28 cellular contexts compared by ENCODE assay signal in genomic region chr19:1452802-1453524, GRCh38. TPM values are rescaled to one million over a fixed set of nuclear protein-coding genes. Genes with fewer than 3 reads are reported as not detected.
DNase-seq lines count a peak whose midpoint lies in the region; ATAC-seq and TF ChIP-seq lines count a peak whose summit lies in the region.
"Had no signal": no experiment of that assay in that cellular context is flagged by ENCODE, and none has a peak within 500 bp of the region (broad histone marks: within the 10 kb centered on the region; RNA-seq: fewer than 3 reads in every experiment).

No MANE protein-coding gene starts in this region.

- no peak overlapping the region for H2AK5ac ChIP-seq in IMR-90 (ENCODE audit: low read depth, low read length)

- intact Hi-C loops in IMR-90 (cut with micrococcal nuclease), result no loop called here
- intact Hi-C loops in CD4-positive, alpha-beta T cell (cut with DNase I, micrococcal nuclease), result no loop called here
- intact Hi-C loops in activated CD8-positive, alpha-beta T cell treated with anti-CD3 and anti-CD28 coated beads for 36 hours (cut with micrococcal nuclease), result no loop called here

- TF ChIP-seq CTCF in C4-2B (conservative IDR thresholded peaks at IDR 0.05) (no peak), IMR-90 (conservative IDR thresholded peaks at IDR 0.05; ENCODE audit: low read depth, low read length) (no peak)
- no peak for TF ChIP-seq CTCF in CD4-positive, alpha-beta T cell (IDR thresholded peaks at IDR 0.05)
- TF ChIP-seq CTCF in activated CD8-positive, alpha-beta T cell treated with anti-CD3 and anti-CD28 coated beads for 36 hours (IDR thresholded peaks at IDR 0.05), result no peak

- ATAC-seq in IMR-90 (ENCODE audit: low read depth), result no peak
- no peak for ATAC-seq in CD4-positive, alpha-beta T cell (ENCODE audit: poor library complexity)
- ATAC-seq in GM18519 (IDR thresholded peaks at IDR 0.05; ENCODE audit: low FRiP score, unreplicated experiment), result no peak
- ATAC-seq in activated CD8-positive, alpha-beta T cell treated with anti-CD3 and anti-CD28 coated beads for 36 hours, result no peak
- ATAC-seq: activated CD4-positive, alpha-beta T cell treated with anti-CD3 and anti-CD28 coated beads for 36 hours had no signal

- H3K36me3 Mint-ChIP-seq in CD4-positive, alpha-beta T cell (ENCODE audit: low read depth), result no peaks in the 10 kb centered on the region
- H3K36me3 Mint-ChIP-seq in activated CD8-positive, alpha-beta T cell treated with anti-CD3 and anti-CD28 coated beads for 36 hours (ENCODE audit: low read depth), result no peaks in the 10 kb centered on the region
- H3K36me3 Mint-ChIP-seq: CD8-positive, alpha-beta memory T cell had no signal

- DNase-seq in IMR-90 (no peak), retina (peak; percentile 54)
- no peak for DNase-seq in CD4-positive, alpha-beta T cell
- no peak for DNase-seq in activated CD8-positive, alpha-beta T cell treated with anti-CD3 and anti-CD28 coated beads for 36 hours
- DNase-seq: activated CD8-positive, alpha-beta memory T cell treated with anti-CD3 and anti-CD28 coated beads for 24 hours; activated effector memory CD4-positive, alpha-beta T cell treated with Interleukin-2 at 50 U/mL for 16 hours; CD8-positive, alpha-beta memory T cell; effector CD4-positive, alpha-beta T cell; heart right ventricle; kidney glomerular epithelial cell; NCI-H1694 treated with DMSO at 0.1 percent for 48 hours; NCI-H2171; NCI-H510A; NK-92 treated with Interleukin-12 subunit alpha and Interleukin-12 subunit beta, amount 100 ng/mL, for 24 hours; PC-9; Right ventricle myocardium superior; stimulated activated naive CD4-positive, alpha-beta T cell had no signal

- 55% methylated on average over 9 of the region's 30 CpGs; no CpG with 5 or more reads in 1 of the 2 experiments for WGBS in IMR-90 (ENCODE audit: extremely low coverage in 2 of 2, insufficient read length in 1 of 2), 2 experiments
- WGBS in ectodermal cell, 2 experiments, result 74 to 76% methylated on average over 30 of the region's 30 CpGs

- H3K9me3 Mint-ChIP-seq in CD4-positive, alpha-beta T cell, result no peaks in the 10 kb centered on the region
- H3K9me3 Mint-ChIP-seq in activated CD8-positive, alpha-beta T cell treated with anti-CD3 and anti-CD28 coated beads for 36 hours, result no peaks in the 10 kb centered on the region
- H3K9me3 Mint-ChIP-seq: nephron had no signal

- no peak overlapping the region for H4K8ac ChIP-seq in IMR-90 (ENCODE audit: low read depth in 2 of 2, low read length in 2 of 2)

- no peak overlapping the region for H3K4me3 ChIP-seq in IMR-90 (ENCODE audit: insufficient read depth, low read depth, low read length)
- peak overlapping the region; percentile 15 for H3K4me3 ChIP-seq in ectodermal cell (ENCODE audit: insufficient read depth, low read depth, low read length)
- H3K4me3 ChIP-seq: heart right ventricle, lung, PC-9, right lobe of liver, testis, uterus had no signal

- no peak overlapping the region for H3K9ac ChIP-seq in IMR-90 (ENCODE audit: low read depth, low read length)

- H2AK9ac ChIP-seq in IMR-90 (replicated peaks; ENCODE audit: low read depth, low read length, poor library complexity), result peak overlapping the region; percentile 42

- H3K27me3 ChIP-seq in IMR-90 (ENCODE audit: control insufficient read depth, insufficient read depth, low read length) (peaks cover 73% of the 10 kb centered on the region), ectodermal cell (ENCODE audit: control insufficient read depth, insufficient read depth, low read length, poor library complexity, severe bottlenecking) (peaks cover 89% of the 10 kb centered on the region)
- peaks cover 94% of the 10 kb centered on the region for H3K27me3 ChIP-seq in CD4-positive, alpha-beta T cell (ENCODE audit: control insufficient read depth, insufficient read depth, low read length)
- H3K27me3 ChIP-seq: testis had no signal

- no peak overlapping the region for H4K5ac ChIP-seq in IMR-90 (ENCODE audit: low read depth, low read length)

- H3K27ac Mint-ChIP-seq in CD4-positive, alpha-beta T cell, result no peak overlapping the region
- H3K27ac Mint-ChIP-seq in activated CD8-positive, alpha-beta T cell treated with anti-CD3 and anti-CD28 coated beads for 36 hours, result no peak overlapping the region
- H3K27ac Mint-ChIP-seq: activated CD4-positive, alpha-beta T cell treated with anti-CD3 and anti-CD28 coated beads for 36 hours; nephron had no signal

- H4K20me1 ChIP-seq in IMR-90 (ENCODE audit: insufficient read depth, low read length), result peaks cover 57% of the 10 kb centered on the region

- CTCF ChIA-PET in IMR-90 (lab: Yijun Ruan, JAX), result interaction anchor here (0.6 to 0.7 kb wide), 2 partner anchors 32 to 413 kb away, joined by 3 read pairs; partner anchors contain the start of gene ABCA7
- CTCF ChIA-PET in CD4-positive, alpha-beta T cell (lab: Charles Lee), result interaction anchor here (0.6 kb wide), 1 partner anchor 939 kb away, joined by 4 read pairs; no protein-coding TSS in a partner anchor
- CTCF ChIA-PET in activated CD8-positive, alpha-beta T cell treated with anti-CD3 and anti-CD28 coated beads for 36 hours (lab: Charles Lee), result interaction anchor here (1.1 to 3.1 kb wide), 3 partner anchors 7 to 13 kb away, joined by 4 to 13 read pairs (median 10); no protein-coding TSS in a partner anchor

- H3K27me3 Mint-ChIP-seq in CD4-positive, alpha-beta T cell, result peaks cover 69% of the 10 kb centered on the region
- peaks cover 64% of the 10 kb centered on the region for H3K27me3 Mint-ChIP-seq in activated CD8-positive, alpha-beta T cell treated with anti-CD3 and anti-CD28 coated beads for 36 hours

- H3K56ac ChIP-seq in IMR-90 (ENCODE audit: extremely low read depth, insufficient read depth, low read length), result no peak overlapping the region

- H3K4me1 ChIP-seq in IMR-90 (ENCODE audit: control insufficient read depth, insufficient read depth, low read length) (no peaks in the 10 kb centered on the region), ectodermal cell (ENCODE audit: control insufficient read depth, insufficient read depth, low read length) (peaks cover 15% of the 10 kb centered on the region)
- H3K4me1 ChIP-seq: right lobe of liver had no signal

- TF ChIP-seq RAD21 in IMR-90 (IDR thresholded peaks at IDR 0.05; ENCODE audit: low read length), result no peak

- POLR2A ChIA-PET in IMR-90 (lab: Charles Lee; ENCODE audit: unreplicated experiment), result no interaction called here
- POLR2A ChIA-PET in CD4-positive, alpha-beta T cell (lab: Charles Lee), result no interaction called here
- POLR2A ChIA-PET in activated CD8-positive, alpha-beta T cell treated with anti-CD3 and anti-CD28 coated beads for 36 hours (lab: Charles Lee), result interaction anchor here (0.8 to 1.0 kb wide), 2 partner anchors 10 to 26 kb away, joined by 3 read pairs; no protein-coding TSS in a partner anchor

- no peak for TF ChIP-seq POLR2A in IMR-90 (IDR thresholded peaks at IDR 0.05; ENCODE audit: low read depth, low read length)

- peak overlapping the region; percentile 43 for H2AFZ ChIP-seq in IMR-90 (replicated peaks; ENCODE audit: low read length, poor library complexity)
- H2AFZ ChIP-seq: PC-9 had no signal

- H3K36me3 ChIP-seq in IMR-90 (ENCODE audit: control insufficient read depth, insufficient read depth, low read length), result no peaks in the 10 kb centered on the region
- peaks cover 3% of the 10 kb centered on the region for H3K36me3 ChIP-seq in ectodermal cell (ENCODE audit: control insufficient read depth, insufficient read depth, low read length)
- H3K36me3 ChIP-seq: heart right ventricle, right lobe of liver, uterus had no signal

- H2BK5ac ChIP-seq in IMR-90 (ENCODE audit: low read depth, low read length, poor library complexity, severe bottlenecking), result no peak overlapping the region

- in situ Hi-C loops in IMR-90 (cut with MboI; ENCODE audit: low sequenced_read_pairs), result no loop called here

- BruUV-seq in IMR-90 (replicated peaks; lab: Mats Ljungman, UMichigan), result no TSS peak

- no peak overlapping the region for H3K4ac ChIP-seq in IMR-90 (ENCODE audit: low read depth, low read length)

- H3K9me1 ChIP-seq in IMR-90 (ENCODE audit: insufficient read depth, low read length), result no peaks in the 10 kb centered on the region

- H2BK20ac ChIP-seq in IMR-90 (ENCODE audit: low read depth, low read length), result no peak overlapping the region

- no peak overlapping the region for H2BK15ac ChIP-seq in IMR-90 (ENCODE audit: low read depth, low read length)

- no peaks in the 10 kb centered on the region for H3K79me1 ChIP-seq in IMR-90 (ENCODE audit: low read depth in 1 of 2, low read length in 2 of 2)

- H4K91ac ChIP-seq in IMR-90 (ENCODE audit: insufficient read depth, low read depth, low read length), result no peak overlapping the region

- H3K14ac ChIP-seq in IMR-90 (replicated peaks; ENCODE audit: low read depth, low read length), result no peak overlapping the region

- dilution Hi-C loops in IMR-90 (cut with HindIII; ENCODE audit: low sequenced_read_pairs, unreplicated experiment), result no loop called here

- H3K27ac ChIP-seq in C4-2B (peak overlapping the region; percentile 67), IMR-90 (ENCODE audit: insufficient read depth, low read length) (no peak overlapping the region), ectodermal cell (ENCODE audit: insufficient read depth, low read depth, low read length, poor library complexity, severe bottlenecking) (peak overlapping the region; percentile 36)
- H3K27ac ChIP-seq in CD4-positive, alpha-beta T cell (ENCODE audit: low read depth, low read length), result no peak overlapping the region
- H3K27ac ChIP-seq: heart right ventricle, HL-60, PC-9, right lobe of liver, testis, uterus had no signal

- H3K4me2 ChIP-seq in IMR-90 (ENCODE audit: low read depth, low read length), result no peak overlapping the region
- H3K4me2 ChIP-seq: PC-9 had no signal

- no peak overlapping the region for H2BK120ac ChIP-seq in IMR-90 (ENCODE audit: low read depth, low read length)

- no peak overlapping the region for H3K23ac ChIP-seq in IMR-90 (ENCODE audit: low read depth, low read length)

- no peak overlapping the region for H3K4me3 Mint-ChIP-seq in CD4-positive, alpha-beta T cell
- no peak overlapping the region for H3K4me3 Mint-ChIP-seq in activated CD8-positive, alpha-beta T cell treated with anti-CD3 and anti-CD28 coated beads for 36 hours
- H3K4me3 Mint-ChIP-seq: activated CD4-positive, alpha-beta T cell treated with anti-CD3 and anti-CD28 coated beads for 36 hours; CD8-positive, alpha-beta memory T cell; nephron had no signal

- H3K4me1 Mint-ChIP-seq in CD4-positive, alpha-beta T cell (ENCODE audit: low read depth), result peaks cover 32% of the 10 kb centered on the region
- peaks cover 15% of the 10 kb centered on the region for H3K4me1 Mint-ChIP-seq in activated CD8-positive, alpha-beta T cell treated with anti-CD3 and anti-CD28 coated beads for 36 hours (ENCODE audit: low read depth)

- H3K18ac ChIP-seq in IMR-90 (ENCODE audit: low read depth, low read length), result no peak overlapping the region

- H3K9me3 ChIP-seq in IMR-90 (ENCODE audit: control insufficient read depth, insufficient read depth, low read length) (no peaks in the 10 kb centered on the region), ectodermal cell (ENCODE audit: control insufficient read depth, low read length) (no peaks in the 10 kb centered on the region)
- H3K9me3 ChIP-seq in CD4-positive, alpha-beta T cell (ENCODE audit: control insufficient read depth, low read length), result no peaks in the 10 kb centered on the region
- H3K9me3 ChIP-seq: heart right ventricle, right lobe of liver, testis, uterus had no signal

RNA-seq across cellular contexts. Expression of gene APC2, which starts 3.0 kb away (rescaled TPM):
- total RNA-seq in IMR-90 (2012; rRNA removed), result 0.28 and 0.36 TPM in 2 replicates
- 0.41 and 0.42 TPM in 2 replicates for polyA plus RNA-seq in IMR-90 (2012; rRNA removed)
- 0.17 and 0.55 TPM in 2 replicates for polyA plus RNA-seq in IMR-90 (2012; cell fraction: cytosol; rRNA removed)
- 0.89 and 2.3 TPM in 2 replicates for polyA plus RNA-seq in IMR-90 (2012; cell fraction: nucleus; rRNA removed; ENCODE audit: low replicate concordance)
- 4.2 TPM for polyA plus RNA-seq in ectodermal cell (2013, experiment 1 of 4)
- 5.4 TPM for polyA plus RNA-seq in ectodermal cell (2013, experiment 2 of 4)
- polyA plus RNA-seq in ectodermal cell (2013, experiment 3 of 4), result 6.8 TPM
- 7.3 TPM for polyA plus RNA-seq in ectodermal cell (2013, experiment 4 of 4)
- total RNA-seq in CD4-positive, alpha-beta T cell, result under 1 TPM; 0.20 to 0.30 TPM
- total RNA-seq in activated CD8-positive, alpha-beta T cell treated with anti-CD3 and anti-CD28 coated beads for 36 hours, result under 1 TPM; 0.07 to 0.29 TPM
- total RNA-seq: epithelial cell of proximal tubule had no signal
- polyA plus RNA-seq: CD8-positive, alpha-beta memory T cell had no signal

RNA-seq across cellular contexts. Expression of gene RPS15, which starts 14.8 kb away (rescaled TPM):
- total RNA-seq in IMR-90 (2012; rRNA removed), result 834 and 1,179 TPM in 2 replicates
- 1,855 and 2,269 TPM in 2 replicates for polyA plus RNA-seq in IMR-90 (2012; rRNA removed)
- polyA plus RNA-seq in IMR-90 (2012; cell fraction: cytosol; rRNA removed), result 15,264 and 18,725 TPM in 2 replicates
- 1,510 and 3,480 TPM in 2 replicates for polyA plus RNA-seq in IMR-90 (2012; cell fraction: nucleus; rRNA removed; ENCODE audit: low replicate concordance)
- polyA plus RNA-seq in ectodermal cell (2013, experiment 1 of 4), result 2,057 TPM
- 2,044 TPM for polyA plus RNA-seq in ectodermal cell (2013, experiment 2 of 4)
- polyA plus RNA-seq in ectodermal cell (2013, experiment 3 of 4), result 2,363 TPM
- polyA plus RNA-seq in ectodermal cell (2013, experiment 4 of 4), result 2,339 TPM
- 1,000 to 10,000 TPM; 2,193 to 2,200 TPM for total RNA-seq in CD4-positive, alpha-beta T cell
- 1,000 to 10,000 TPM; 1,854 to 1,879 TPM for total RNA-seq in activated CD8-positive, alpha-beta T cell treated with anti-CD3 and anti-CD28 coated beads for 36 hours

RNA-seq across cellular contexts. Expression of gene C19orf25, which starts 26.1 kb away (rescaled TPM):
- 10.4 and 10.6 TPM in 2 replicates for total RNA-seq in IMR-90 (2012; rRNA removed)
- polyA plus RNA-seq in IMR-90 (2012; rRNA removed), result 34.9 and 40.8 TPM in 2 replicates
- 36.9 and 49.4 TPM in 2 replicates for polyA plus RNA-seq in IMR-90 (2012; cell fraction: cytosol; rRNA removed)
- polyA plus RNA-seq in IMR-90 (2012; cell fraction: nucleus; rRNA removed; ENCODE audit: low replicate concordance), result 25.0 and 47.9 TPM in 2 replicates
- polyA plus RNA-seq in ectodermal cell (2013, experiment 1 of 4), result 44.9 TPM
- polyA plus RNA-seq in ectodermal cell (2013, experiment 2 of 4), result 44.0 TPM
- polyA plus RNA-seq in ectodermal cell (2013, experiment 3 of 4), result 33.2 TPM
- 34.1 TPM for polyA plus RNA-seq in ectodermal cell (2013, experiment 4 of 4)
- 10 to 100 TPM; 14.9 to 15.8 TPM for total RNA-seq in CD4-positive, alpha-beta T cell
- 10 to 100 TPM; 21.3 to 21.5 TPM for total RNA-seq in activated CD8-positive, alpha-beta T cell treated with anti-CD3 and anti-CD28 coated beads for 36 hours

RNA-seq across cellular contexts. Expression of gene PCSK4, which starts 37.2 kb away (rescaled TPM):
- 0.56 and 0.72 TPM in 2 replicates for total RNA-seq in IMR-90 (2012; rRNA removed)
- polyA plus RNA-seq in IMR-90 (2012; rRNA removed), result 1.7 and 2.9 TPM in 2 replicates
- polyA plus RNA-seq in IMR-90 (2012; cell fraction: cytosol; rRNA removed), result 0.29 and 1.2 TPM in 2 replicates
- 31.5 and 85.3 TPM in 2 replicates for polyA plus RNA-seq in IMR-90 (2012; cell fraction: nucleus; rRNA removed; ENCODE audit: low replicate concordance)
- 6.6 TPM for polyA plus RNA-seq in ectodermal cell (2013, experiment 1 of 4)
- polyA plus RNA-seq in ectodermal cell (2013, experiment 2 of 4), result 7.1 TPM
- 8.8 TPM for polyA plus RNA-seq in ectodermal cell (2013, experiment 3 of 4)
- 10.1 TPM for polyA plus RNA-seq in ectodermal cell (2013, experiment 4 of 4)
- 1 to 10 TPM; 4.2 to 5.2 TPM for total RNA-seq in CD4-positive, alpha-beta T cell
- total RNA-seq in activated CD8-positive, alpha-beta T cell treated with anti-CD3 and anti-CD28 coated beads for 36 hours, result 1 to 10 TPM; 4.4 to 4.7 TPM

RNA-seq across cellular contexts. Expression of gene REEP6, which starts 38.0 kb away (rescaled TPM):
- total RNA-seq in IMR-90 (2012; rRNA removed), result 1.3 and 1.7 TPM in 2 replicates
- polyA plus RNA-seq in IMR-90 (2012; rRNA removed), result 2.2 and 3.2 TPM in 2 replicates
- polyA plus RNA-seq in IMR-90 (2012; cell fraction: cytosol; rRNA removed), result 2.8 and 4.8 TPM in 2 replicates
- polyA plus RNA-seq in IMR-90 (2012; cell fraction: nucleus; rRNA removed; ENCODE audit: low replicate concordance), result 2.0 and 2.7 TPM in 2 replicates
- polyA plus RNA-seq in ectodermal cell (2013, experiment 1 of 4), result 12.6 TPM
- 15.1 TPM for polyA plus RNA-seq in ectodermal cell (2013, experiment 2 of 4)
- 12.7 TPM for polyA plus RNA-seq in ectodermal cell (2013, experiment 3 of 4)
- 15.8 TPM for polyA plus RNA-seq in ectodermal cell (2013, experiment 4 of 4)
- 1 to 10 TPM; 2.2 to 2.8 TPM for total RNA-seq in CD4-positive, alpha-beta T cell
- total RNA-seq in activated CD8-positive, alpha-beta T cell treated with anti-CD3 and anti-CD28 coated beads for 36 hours, result 1 to 10 TPM; 2.0 to 2.4 TPM

Comparison
In these comparisons a context has a peak if more than half of its experiments do, and no peak if none do; other contexts are left out.
1. H3K27ac ChIP-seq: peak in C4-2B (single experiment) and ectodermal cell (single experiment); none in IMR-90 (single experiment) and CD4-positive, alpha-beta T cell (single experiment).